In the genomic region with DNA sequence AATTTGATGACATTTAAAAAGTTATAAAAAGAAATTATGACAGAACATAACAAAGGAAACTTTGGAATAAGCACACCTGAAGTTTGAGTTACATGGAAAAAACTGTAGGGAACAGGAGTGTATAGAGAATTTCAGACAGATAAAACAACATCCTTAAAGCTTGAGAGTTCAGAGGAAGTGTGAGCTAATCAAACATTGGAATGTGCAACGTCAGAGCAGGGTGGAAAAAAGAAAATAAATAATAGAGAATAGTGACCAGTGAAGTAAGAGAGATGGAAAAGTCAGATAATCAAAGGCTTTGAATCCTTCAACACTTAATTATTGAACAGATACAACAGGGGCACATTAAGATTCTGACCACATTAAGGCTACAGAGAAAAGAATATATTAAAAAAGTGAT, we compare ENCODE assay signal across 22 cellular contexts.
DNase-seq lines count a peak whose midpoint lies in the region; ATAC-seq, FAIRE-seq and TF ChIP-seq lines count a peak whose summit lies in the region.
"Had no signal": no experiment of that assay in that cellular context is flagged by ENCODE, and none has a peak within 500 bp of the region (broad histone marks: within the 10 kb centered on the region; RNA-seq: fewer than 3 reads in every experiment).

No MANE protein-coding gene starts in this region.

- no peak for FAIRE-seq in GM12892 (lab: Jason Lieb, UNC)
- FAIRE-seq: A549, GM12891 had no signal

- no peak for ATAC-seq in heart right ventricle
- ATAC-seq: A549, Panc1 had no signal

- H3K27ac ChIP-seq in heart right ventricle = no peak overlapping the region
- H3K27ac ChIP-seq: A549 had no signal

- H3K9ac ChIP-seq in adipocyte (ENCODE audit: low read length) = no peak overlapping the region
- H3K9ac ChIP-seq: SK-N-SH had no signal

- TF ChIP-seq POLR2A in GM12892 (IDR thresholded peaks at IDR 0.05; ENCODE audit: low read depth, low read length) = no peak

- DNase-seq in ACHN (peak; percentile 4), GM04503 (ENCODE audit: low read depth) (peak; percentile 15), adipocyte (ENCODE audit: low read depth) (peak; percentile 64), kidney epithelial cell (ENCODE audit: low read depth) (peak; percentile 5), heart right ventricle (no peak), midbrain (lab: John Stamatoyannopoulos, UW) (no peak), GM12892 (ENCODE audit: insufficient read length) (no peak), NAMALWA (ENCODE audit: low spot score) (no peak)
- DNase-seq: CD4-positive, alpha-beta T cell; GOT3; HFFc6; KBM-7; MM.1S; NCI-H187 treated with DMSO at 0.1 percent for 48 hours; NCI-H2171; NCI-H446 treated with DMSO at 0.1 percent for 48 hours; NCI-H82; Right ventricle myocardium superior; SK-N-SH had no signal

- intact Hi-C loops in heart right ventricle (cut with DNase I) = no loop called here

- H3K4me3 ChIP-seq in adipocyte (ENCODE audit: low read length) (no peak overlapping the region), kidney epithelial cell (ENCODE audit: low read depth, low read length) (no peak overlapping the region), heart right ventricle (no peak overlapping the region)
- H3K4me3 ChIP-seq: A549 had no signal

- TF ChIP-seq CTCF in kidney epithelial cell (IDR thresholded peaks at IDR 0.05; ENCODE audit: insufficient read depth, low read length, poor library complexity, severe bottlenecking) (no peak), heart right ventricle (IDR thresholded peaks at IDR 0.05) (no peak)

- WGBS in heart right ventricle, 2 donors = 18 to 20% methylated on average over 1 of the region's 1 CpG

- H3K36me3 ChIP-seq in adipocyte (ENCODE audit: control insufficient read depth, insufficient read depth, low read length, severe bottlenecking) (no peaks in the 10 kb centered on the region), kidney epithelial cell (ENCODE audit: control insufficient read depth, insufficient read depth, low read length) (no peaks in the 10 kb centered on the region), heart right ventricle (no peaks in the 10 kb centered on the region)

- H3K4me1 ChIP-seq in adipocyte (ENCODE audit: control insufficient read depth, insufficient read depth, low read length) (no peaks in the 10 kb centered on the region), heart right ventricle (no peaks in the 10 kb centered on the region)
- H3K4me1 ChIP-seq: A549 had no signal

- H3K9me3 ChIP-seq in adipocyte (ENCODE audit: control insufficient read depth, low read length) = no peaks in the 10 kb centered on the region
- H3K9me3 ChIP-seq in heart right ventricle = peaks cover 0 to 5% (median 0%) of the 10 kb centered on the region in 11 donors
- H3K9me3 ChIP-seq: A549, SK-N-SH had no signal

- in situ Hi-C loops in ACHN (cut with HindIII; ENCODE audit: low pct_ligation_motif_present, low pct_unique_long_range_greater_than_20kb, low sequenced_read_pairs) = no loop called here

- H3K27me3 ChIP-seq in adipocyte (replicated peaks; ENCODE audit: control insufficient read depth, insufficient read depth, low read length) = no peaks in the 10 kb centered on the region
- no peaks in the 10 kb centered on the region for H3K27me3 ChIP-seq in kidney epithelial cell (ENCODE audit: control insufficient read depth, insufficient read depth, low read length)
- no peaks in the 10 kb centered on the region for H3K27me3 ChIP-seq in heart right ventricle

Comparison
In these comparisons a context has a peak if more than half of its experiments do, and no peak if none do; other contexts are left out.
1. DNase-seq: peak in ACHN (single experiment), GM04503 (single experiment), adipocyte (single experiment) and kidney epithelial cell (single experiment); none in heart right ventricle (0 of 2), midbrain (single experiment), GM12892 (single experiment) and NAMALWA (single experiment).